In genomic region chr4:3779509-3779908, GRCh38 we compare ENCODE assay signal across 21 cellular contexts. TPM values are rescaled to one million over a fixed set of nuclear protein-coding genes. Genes with fewer than 3 reads are reported as not detected.
"Had no signal": no experiment of that assay in that cellular context is flagged by ENCODE, and none has a peak within 500 bp of the region (broad histone marks: within the 10 kb centered on the region; RNA-seq: fewer than 3 reads in every experiment).

No MANE protein-coding gene starts in this region.

- DNase-seq: left ventricle myocardium inferior; naive B cell; natural killer cell; nephron progenitor cell; nucleus accumbens; retina; sigmoid colon; small intestine; spleen; stimulated activated CD4-positive, alpha-beta T cell treated with anti-CD3 and anti-CD28 coated beads, Interleukin-4, amount 100 ng/mL, for 24 hours; stimulated activated naive CD4-positive, alpha-beta T cell; tibial artery; uterus had no signal

- H3K36me3 ChIP-seq: left ventricle myocardium inferior, pancreas, prostate gland, sigmoid colon, spleen, suprapubic skin, thoracic aorta, tibial artery, uterus had no signal

- ATAC-seq: natural killer cell; right cardiac atrium; stimulated activated effector memory CD8-positive, alpha-beta T cell treated with anti-CD3 and anti-CD28 coated beads, Interleukin-12 subunit alpha, Interleukin-12 subunit beta, amount 100 ng/mL, for 72 hours had no signal

- FAIRE-seq: pancreas, small intestine had no signal

- H3K27ac ChIP-seq: left ventricle myocardium inferior, pancreas, prostate gland, sigmoid colon, spleen, suprapubic skin, thoracic aorta, tibial artery, uterus had no signal

- H3K27me3 ChIP-seq: uterus had no signal

- H3K4me1 ChIP-seq: left ventricle myocardium inferior, prostate gland, sigmoid colon, spleen, suprapubic skin, uterus had no signal

- H3K9me3 ChIP-seq: pancreas, prostate gland, sigmoid colon, suprapubic skin, thoracic aorta, uterus had no signal

- H3K4me3 ChIP-seq: left ventricle myocardium inferior, lung, pancreas, prostate gland, sigmoid colon, spleen, suprapubic skin, thoracic aorta, tibial artery, uterus had no signal

RNA-seq across cellular contexts. Expression of gene ADRA2C, which starts 13.3 kb away (rescaled TPM):
- total RNA-seq: mononuclear cell, natural killer cell had no signal
